Comparison of ENCODE assay signal across 7 cellular contexts in genomic region chr13:94433055-94433947, GRCh38. TPM values are rescaled to one million over a fixed set of nuclear protein-coding genes. Genes with fewer than 3 reads are reported as not detected.
DNase-seq lines count a peak whose midpoint lies in the region; ATAC-seq, FAIRE-seq and TF ChIP-seq lines count a peak whose summit lies in the region.

No MANE protein-coding gene starts in this region.

- WGBS in right lobe of liver (ENCODE audit: insufficient coverage, low coverage, low lambda C conversion rate, missing lambda C conversion rate): 62% methylated on average over 16 of the region's 18 CpGs

- DNase-seq in OCI-M2 (lab: John Stamatoyannopoulos, UW; ENCODE audit: unreplicated experiment) (peak; percentile 14), right lobe of liver (peak in 1 of 3 donors; percentile 26), T-helper 17 cell (no peak), NOMO-1 (lab: John Stamatoyannopoulos, UW; ENCODE audit: unreplicated experiment in 2 of 2) (no peak), kidney (no peak)

- H3K27ac Mint-ChIP-seq in T-helper 17 cell: no peak overlapping the region

- no peak for FAIRE-seq in kidney (lab: Jason Lieb, UNC)

- TF ChIP-seq POLR2A in right lobe of liver (IDR thresholded peaks at IDR 0.05): no peak

- H3K27me3 Mint-ChIP-seq in T-helper 17 cell: peaks cover 6% of the 10 kb centered on the region

- H3K36me3 ChIP-seq in right lobe of liver: no peaks in the 10 kb centered on the region
- no peaks in the 10 kb centered on the region for H3K36me3 ChIP-seq in kidney (ENCODE audit: control insufficient read depth in 1 of 2, insufficient read depth in 2 of 2, low read length in 2 of 2)

- no peak overlapping the region for H3K4me3 Mint-ChIP-seq in T-helper 17 cell

- ATAC-seq in GM19463 (IDR thresholded peaks at IDR 0.05; ENCODE audit: unreplicated experiment) (peak; percentile 54), HG03139 (IDR thresholded peaks at IDR 0.05; ENCODE audit: unreplicated experiment) (peak; percentile 52), right lobe of liver (peak; percentile 57 to 92 (median 76)), T-helper 17 cell (no peak)

- TF ChIP-seq CTCF in right lobe of liver (IDR thresholded peaks at IDR 0.05) (no peak), kidney (IDR thresholded peaks at IDR 0.05; ENCODE audit: borderline replicate concordance, extremely low read depth, insufficient read depth) (no peak)

- H3K9ac ChIP-seq in kidney (ENCODE audit: low read length in 2 of 2): no peak overlapping the region

- H3K4me3 ChIP-seq in right lobe of liver: no peak overlapping the region
- no peak overlapping the region for H3K4me3 ChIP-seq in kidney (ENCODE audit: low read length in 2 of 2)

- H3K36me3 Mint-ChIP-seq in T-helper 17 cell (ENCODE audit: low read depth): no peaks in the 10 kb centered on the region

- H3K27me3 ChIP-seq in right lobe of liver: no peaks in the 10 kb centered on the region

- no peak overlapping the region for H3K27ac ChIP-seq in right lobe of liver
- H3K27ac ChIP-seq in kidney (ENCODE audit: low read depth in 2 of 2, low read length in 2 of 2): no peak overlapping the region

- H3K4me1 Mint-ChIP-seq in T-helper 17 cell: peaks cover 5% of the 10 kb centered on the region

- intact Hi-C loops in right lobe of liver (cut with DNase I): loop anchor here in 1 of 2 donors (10.0 kb wide), 1 partner anchor 182 kb away; no protein-coding TSS in a partner anchor
- intact Hi-C loops in kidney (cut with DNase I): loop anchor here (10.0 kb wide), 1 partner anchor 182 kb away; no protein-coding TSS in a partner anchor

- H3K4me1 ChIP-seq in right lobe of liver (no peaks in the 10 kb centered on the region), kidney (ENCODE audit: control insufficient read depth in 1 of 2, insufficient read depth in 1 of 2, low read depth in 1 of 2, low read length in 2 of 2) (no peaks in the 10 kb centered on the region)

- no peaks in the 10 kb centered on the region for H3K9me3 ChIP-seq in right lobe of liver
- H3K9me3 ChIP-seq in T-helper 17 cell (ENCODE audit: control insufficient read depth, low read length, poor library complexity, severe bottlenecking): no peaks in the 10 kb centered on the region
- no peaks in the 10 kb centered on the region for H3K9me3 ChIP-seq in kidney (ENCODE audit: control insufficient read depth in 1 of 2, low read length in 2 of 2)

RNA-seq across cellular contexts. Expression of gene DCT, which starts 46.2 kb away (rescaled TPM):
- total RNA-seq in right lobe of liver (under 1 TPM in 4 of 6 experiments, not detected in 2; 0.10 to 0.35 (median 0.11) TPM), T-helper 17 cell (under 1 TPM; 0.16 to 0.20 TPM), kidney (0.13 TPM)
- 0.11 TPM for polyA plus RNA-seq in kidney (ENCODE audit: insufficient read depth, low read depth, low replicate concordance)
